1 cellular context compared by ENCODE assay signal in genomic region chr18:79905993-79906392, GRCh38.
TF ChIP-seq lines count a peak whose summit lies in the region.

No MANE protein-coding gene starts in this region.

TF ChIP-seq in WTC11, 78 proteins besides CTCF, POLR2A, EP300 and RAD21 (continued from another document):
- TF ChIP-seq PRDM15 (CRISPR knock-in tag; IDR thresholded peaks at IDR 0.05) (no peak), TP53 (CRISPR knock-in tag; IDR thresholded peaks at IDR 0.05) (no peak), FOXP1 (CRISPR knock-in tag; IDR thresholded peaks at IDR 0.05; ENCODE audit: borderline replicate concordance) (no peak), ZNF121 (CRISPR knock-in tag; IDR thresholded peaks at IDR 0.05) (no peak), TEAD4 (CRISPR knock-in tag; IDR thresholded peaks at IDR 0.05) (no peak), MXD4 (CRISPR knock-in tag; IDR thresholded peaks at IDR 0.05; ENCODE audit: borderline replicate concordance) (no peak), KAT7 (CRISPR knock-in tag; IDR thresholded peaks at IDR 0.05; ENCODE audit: borderline replicate concordance) (no peak), NFATC4 (CRISPR knock-in tag; IDR thresholded peaks at IDR 0.05) (no peak), SMAD4 (CRISPR knock-in tag; IDR thresholded peaks at IDR 0.05) (no peak), NR1H2 (CRISPR knock-in tag; IDR thresholded peaks at IDR 0.05) (no peak)
- TF ChIP-seq, protein P1, sequence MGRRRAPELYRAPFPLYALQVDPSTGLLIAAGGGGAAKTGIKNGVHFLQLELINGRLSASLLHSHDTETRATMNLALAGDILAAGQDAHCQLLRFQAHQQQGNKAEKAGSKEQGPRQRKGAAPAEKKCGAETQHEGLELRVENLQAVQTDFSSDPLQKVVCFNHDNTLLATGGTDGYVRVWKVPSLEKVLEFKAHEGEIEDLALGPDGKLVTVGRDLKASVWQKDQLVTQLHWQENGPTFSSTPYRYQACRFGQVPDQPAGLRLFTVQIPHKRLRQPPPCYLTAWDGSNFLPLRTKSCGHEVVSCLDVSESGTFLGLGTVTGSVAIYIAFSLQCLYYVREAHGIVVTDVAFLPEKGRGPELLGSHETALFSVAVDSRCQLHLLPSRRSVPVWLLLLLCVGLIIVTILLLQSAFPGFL (CRISPR knock-in tag; IDR thresholded peaks at IDR 0.05; ENCODE audit: borderline replicate concordance) = no peak
- TF ChIP-seq, protein P2, sequence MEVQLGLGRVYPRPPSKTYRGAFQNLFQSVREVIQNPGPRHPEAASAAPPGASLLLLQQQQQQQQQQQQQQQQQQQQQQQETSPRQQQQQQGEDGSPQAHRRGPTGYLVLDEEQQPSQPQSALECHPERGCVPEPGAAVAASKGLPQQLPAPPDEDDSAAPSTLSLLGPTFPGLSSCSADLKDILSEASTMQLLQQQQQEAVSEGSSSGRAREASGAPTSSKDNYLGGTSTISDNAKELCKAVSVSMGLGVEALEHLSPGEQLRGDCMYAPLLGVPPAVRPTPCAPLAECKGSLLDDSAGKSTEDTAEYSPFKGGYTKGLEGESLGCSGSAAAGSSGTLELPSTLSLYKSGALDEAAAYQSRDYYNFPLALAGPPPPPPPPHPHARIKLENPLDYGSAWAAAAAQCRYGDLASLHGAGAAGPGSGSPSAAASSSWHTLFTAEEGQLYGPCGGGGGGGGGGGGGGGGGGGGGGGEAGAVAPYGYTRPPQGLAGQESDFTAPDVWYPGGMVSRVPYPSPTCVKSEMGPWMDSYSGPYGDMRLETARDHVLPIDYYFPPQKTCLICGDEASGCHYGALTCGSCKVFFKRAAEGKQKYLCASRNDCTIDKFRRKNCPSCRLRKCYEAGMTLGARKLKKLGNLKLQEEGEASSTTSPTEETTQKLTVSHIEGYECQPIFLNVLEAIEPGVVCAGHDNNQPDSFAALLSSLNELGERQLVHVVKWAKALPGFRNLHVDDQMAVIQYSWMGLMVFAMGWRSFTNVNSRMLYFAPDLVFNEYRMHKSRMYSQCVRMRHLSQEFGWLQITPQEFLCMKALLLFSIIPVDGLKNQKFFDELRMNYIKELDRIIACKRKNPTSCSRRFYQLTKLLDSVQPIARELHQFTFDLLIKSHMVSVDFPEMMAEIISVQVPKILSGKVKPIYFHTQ (CRISPR knock-in tag; IDR thresholded peaks at IDR 0.05) = no peak
